ENCODE assay signal across 14 cellular contexts in genomic region chr15:67197364-67197695, GRCh38. TPM values are rescaled to one million over a fixed set of nuclear protein-coding genes. Genes with fewer than 3 reads are reported as not detected.
DNase-seq lines count a peak whose midpoint lies in the region; ATAC-seq and TF ChIP-seq lines count a peak whose summit lies in the region.
"Had no signal": no experiment of that assay in that cellular context is flagged by ENCODE, and none has a peak within 500 bp of the region (broad histone marks: within the 10 kb centered on the region; RNA-seq: fewer than 3 reads in every experiment).

No MANE protein-coding gene starts in this region.

- H3K4me1 ChIP-seq in left ventricle myocardium inferior: peaks cover 79% of the 10 kb centered on the region
- peaks cover 15% of the 10 kb centered on the region for H3K4me1 ChIP-seq in right cardiac atrium (ENCODE audit: control insufficient read depth, insufficient read depth, low read length)
- H3K4me1 ChIP-seq in ascending aorta: peaks cover 3 to 50% of the 10 kb centered on the region in 2 donors
- H3K4me1 ChIP-seq in mesenchymal stem cell (ENCODE audit: control insufficient read depth, insufficient read depth, low read depth, low read length): peaks cover 3% of the 10 kb centered on the region

- H3K27me3 ChIP-seq in left ventricle myocardium inferior (ENCODE audit: low read depth) (no peaks in the 10 kb centered on the region), right cardiac atrium (ENCODE audit: control insufficient read depth, insufficient read depth) (no peaks in the 10 kb centered on the region), ascending aorta (no peaks in the 10 kb centered on the region), mesenchymal stem cell (ENCODE audit: control insufficient read depth in 1 of 2, insufficient read depth in 1 of 2, low read length in 2 of 2) (no peaks in the 10 kb centered on the region)
- H3K27me3 ChIP-seq: SJSA1 had no signal

- H3K36me3 ChIP-seq in left ventricle myocardium inferior: peaks cover 8% of the 10 kb centered on the region
- H3K36me3 ChIP-seq in ascending aorta: peaks cover 0 to 11% of the 10 kb centered on the region in 2 donors
- peaks cover 28 to 57% of the 10 kb centered on the region in 2 experiments for H3K36me3 ChIP-seq in mesenchymal stem cell (ENCODE audit: control insufficient read depth in 1 of 2, insufficient read depth in 2 of 2, low read depth in 1 of 2, low read length in 2 of 2)

- intact Hi-C loops in left ventricle myocardium inferior (cut with micrococcal nuclease) (no loop called here), right cardiac atrium (cut with DNase I) (loop anchor here in 1 of 4 donors (10.0 kb wide), 1 partner anchor 123 kb away; no protein-coding TSS in a partner anchor), ascending aorta (cut with DNase I) (loop anchor here (10.0 kb wide), 1 partner anchor 493 kb away; the partner anchor contains the start of gene SMAD6)

- TF ChIP-seq CTCF in left ventricle myocardium inferior (IDR thresholded peaks at IDR 0.05; ENCODE audit: borderline replicate concordance) (no peak), ascending aorta (IDR thresholded peaks at IDR 0.05) (no peak), type B pancreatic cell (conservative IDR thresholded peaks at IDR 0.05) (no peak)

- H2BK5ac ChIP-seq in mesenchymal stem cell (ENCODE audit: low read depth, low read length, poor library complexity, severe bottlenecking): no peak overlapping the region

- no peak overlapping the region for H3K4me3 Mint-ChIP-seq in type B pancreatic cell
- H3K4me3 Mint-ChIP-seq: activated T-cell treated with anti-CD3 and anti-CD28 coated beads, Interleukin-2, amount 50 U/mL, for 4 hours; WTC11 had no signal

- no peak overlapping the region for H3K4me3 ChIP-seq in left ventricle myocardium inferior
- no peak overlapping the region for H3K4me3 ChIP-seq in right cardiac atrium (ENCODE audit: low read length)
- no peak overlapping the region for H3K4me3 ChIP-seq in ascending aorta
- no peak overlapping the region for H3K4me3 ChIP-seq in mesenchymal stem cell (ENCODE audit: insufficient read depth in 1 of 2, low read depth in 1 of 2, low read length in 2 of 2)
- H3K4me3 ChIP-seq: SJSA1 had no signal

- no peak overlapping the region for H2BK120ac ChIP-seq in mesenchymal stem cell (ENCODE audit: low read depth, low read length)

- peak overlapping the region; percentile 40 for H3K27ac Mint-ChIP-seq in type B pancreatic cell

- no peak for ATAC-seq in right cardiac atrium
- ATAC-seq: activated T-cell treated with anti-CD3 and anti-CD28 coated beads, Interleukin-2, amount 50 U/mL, for 4 hours; WTC11 had no signal

- DNase-seq in left ventricle myocardium inferior (no peak), right cardiac atrium (no peak), ascending aorta (ENCODE audit: low spot score in 2 of 2) (no peak), mesenchymal stem cell (peak; percentile 47), type B pancreatic cell (ENCODE audit: extremely low spot score, unreplicated experiment) (no peak), NCI-H1105 treated with DMSO at 0.1 percent for 48 hours (lab: John Stamatoyannopoulos, UW) (no peak), NCI-H2107 (lab: John Stamatoyannopoulos, UW) (no peak), mesenteric fat pad (ENCODE audit: low spot score) (no peak)
- DNase-seq: activated T-cell treated with anti-CD3 and anti-CD28 coated beads, Interleukin-2, amount 50 U/mL, for 4 hours; DMS79 treated with DMSO at 0.1 percent for 48 hours; NCI-H1930; stimulated activated CD8-positive, alpha-beta memory T cell treated with anti-CD3 and anti-CD28 coated beads, Interleukin-4, amount 100 ng/mL, for 48 hours had no signal

- H3K27me3 Mint-ChIP-seq in type B pancreatic cell: no peaks in the 10 kb centered on the region

- no peak overlapping the region for H2AK5ac ChIP-seq in mesenchymal stem cell (ENCODE audit: low read length, severe bottlenecking)

- H2BK15ac ChIP-seq in mesenchymal stem cell (ENCODE audit: low read depth, poor library complexity, severe bottlenecking): no peak overlapping the region

- H3K27ac ChIP-seq in left ventricle myocardium inferior (replicated peaks) (peak overlapping the region; percentile 43), right cardiac atrium (ENCODE audit: low read length) (no peak overlapping the region), ascending aorta (peak overlapping the region; percentile 27 to 64), mesenchymal stem cell (ENCODE audit: low read length, poor library complexity, severe bottlenecking) (no peak overlapping the region)

- H3K14ac ChIP-seq in mesenchymal stem cell (ENCODE audit: low read length in 2 of 2): no peak overlapping the region

- H4K91ac ChIP-seq in mesenchymal stem cell (ENCODE audit: low read length): peak overlapping the region; percentile 62

- H3K4ac ChIP-seq in mesenchymal stem cell (ENCODE audit: low read depth in 1 of 2, low read length in 2 of 2): peak overlapping the region in 1 of 2 experiments; percentile 59

- WGBS in right cardiac atrium: 96% methylated on average over 2 of the region's 2 CpGs
- WGBS in mesenchymal stem cell: 92% methylated on average over 2 of the region's 2 CpGs

- H2AFZ ChIP-seq in mesenchymal stem cell (ENCODE audit: low read depth, low read length): no peak overlapping the region

- H3K36me3 Mint-ChIP-seq in type B pancreatic cell: peaks cover 50% of the 10 kb centered on the region

- H2BK12ac ChIP-seq in mesenchymal stem cell (ENCODE audit: low read length in 2 of 2): peak overlapping the region; percentile 21 to 43

- H3K9ac ChIP-seq in mesenchymal stem cell (ENCODE audit: low read length): peak overlapping the region; percentile 70

- H4K8ac ChIP-seq in mesenchymal stem cell (ENCODE audit: low read length): peak overlapping the region; percentile 69

- no peaks in the 10 kb centered on the region for H3K79me1 ChIP-seq in mesenchymal stem cell (replicated peaks; ENCODE audit: low read length, poor library complexity, severe bottlenecking)

- peak overlapping the region; percentile 55 to 80 for H3K18ac ChIP-seq in mesenchymal stem cell (ENCODE audit: low read depth in 1 of 2, low read length in 2 of 2)

- peaks cover 35% of the 10 kb centered on the region for H3K4me1 Mint-ChIP-seq in type B pancreatic cell (ENCODE audit: unreplicated experiment)

- H3K9me3 Mint-ChIP-seq in type B pancreatic cell: no peaks in the 10 kb centered on the region
- H3K9me3 Mint-ChIP-seq: activated T-cell treated with anti-CD3 and anti-CD28 coated beads, Interleukin-2, amount 50 U/mL, for 4 hours; WTC11 had no signal

- no peaks in the 10 kb centered on the region for H3K9me3 ChIP-seq in left ventricle myocardium inferior (replicated peaks)
- H3K9me3 ChIP-seq in right cardiac atrium (ENCODE audit: control insufficient read depth, low read length): no peaks in the 10 kb centered on the region
- no peaks in the 10 kb centered on the region for H3K9me3 ChIP-seq in ascending aorta
- no peaks in the 10 kb centered on the region for H3K9me3 ChIP-seq in mesenchymal stem cell (ENCODE audit: control insufficient read depth, low read length)
- H3K9me3 ChIP-seq: SJSA1 had no signal

- no peak overlapping the region for H3K23ac ChIP-seq in mesenchymal stem cell (ENCODE audit: low read length in 2 of 2)

- no peak overlapping the region for H3K4me2 ChIP-seq in mesenchymal stem cell (ENCODE audit: low read length, poor library complexity, severe bottlenecking)

RNA-seq across cellular contexts. Expression of gene AAGAB, which starts 57.1 kb away (rescaled TPM):
- total RNA-seq in left ventricle myocardium inferior: 20.9 TPM
- 10 to 100 TPM; 20.7 to 34.1 (median 21.3) TPM for total RNA-seq in right cardiac atrium
- polyA plus RNA-seq in right cardiac atrium: 9.3 TPM
- total RNA-seq in ascending aorta: 27.8 TPM
- 24.1 TPM for polyA plus RNA-seq in mesenchymal stem cell (2013, experiment 1 of 2)
- 25.7 TPM for polyA plus RNA-seq in mesenchymal stem cell (2013, experiment 2 of 2)
- total RNA-seq in type B pancreatic cell (ENCODE audit: low replicate concordance): 48.4 and 50.9 TPM in 2 replicates
- 26.1 TPM for total RNA-seq in mesenteric fat pad

RNA-seq across cellular contexts. Expression of gene IQCH, which starts 57.3 kb away (rescaled TPM):
- total RNA-seq in left ventricle myocardium inferior (1.1 TPM), right cardiac atrium (1 to 10 TPM in 3 of 4 donors, under 1 TPM in 1; 0.82 to 2.1 (median 1.5) TPM), ascending aorta (not detected), type B pancreatic cell (ENCODE audit: low replicate concordance) (1.00 and 2.0 TPM in 2 replicates), mesenteric fat pad (0.45 TPM)
- 0.34 TPM for polyA plus RNA-seq in right cardiac atrium
- polyA plus RNA-seq in mesenchymal stem cell (2013, experiment 1 of 2): 0.76 TPM
- 0.84 TPM for polyA plus RNA-seq in mesenchymal stem cell (2013, experiment 2 of 2)

Comparison
In these comparisons a context has a peak if more than half of its experiments do, and no peak if none do; other contexts are left out.
1. H3K27ac ChIP-seq: peak in left ventricle myocardium inferior (single experiment) and ascending aorta (2 of 2); none in right cardiac atrium (single experiment) and mesenchymal stem cell (single experiment).